ENCODE assay signal across 16 cellular contexts in the genomic region with DNA sequence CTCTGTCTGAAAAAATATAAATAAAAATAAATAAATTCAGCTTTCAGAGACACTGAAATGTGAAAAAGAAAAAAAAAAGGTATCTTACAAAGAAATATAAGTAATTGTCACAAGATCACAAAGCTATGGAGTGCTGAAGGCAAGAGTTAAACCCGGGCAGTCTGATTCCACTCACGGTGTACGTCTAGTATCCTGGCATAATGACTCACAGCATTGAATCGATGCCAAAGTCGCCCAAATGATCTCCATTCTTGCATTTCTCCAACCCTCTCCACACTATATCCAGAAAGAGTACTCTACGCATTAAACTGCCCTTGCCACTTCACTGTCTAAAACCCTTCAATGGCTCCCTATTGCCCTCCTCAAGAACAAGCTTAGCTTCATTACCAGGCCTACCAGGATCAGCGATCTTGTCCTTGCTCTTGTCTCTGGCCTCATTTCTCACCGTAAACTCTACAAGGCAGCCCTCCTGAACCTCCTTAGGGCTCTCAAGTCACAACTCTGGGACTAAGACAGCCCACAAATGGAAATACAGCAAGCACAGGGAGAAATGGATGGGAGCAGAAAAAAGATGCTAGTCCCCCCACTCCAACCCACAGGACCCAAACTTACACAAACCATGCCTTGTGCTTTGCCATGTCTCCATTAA. TPM values are rescaled to one million over a fixed set of nuclear protein-coding genes. Genes with fewer than 3 reads are reported as not detected.
DNase-seq lines count a peak whose midpoint lies in the region; ATAC-seq, FAIRE-seq and TF ChIP-seq lines count a peak whose summit lies in the region.
"Had no signal": no experiment of that assay in that cellular context is flagged by ENCODE, and none has a peak within 500 bp of the region (broad histone marks: within the 10 kb centered on the region; RNA-seq: fewer than 3 reads in every experiment).

No MANE protein-coding gene starts in this region.

- no peak overlapping the region for H3K27ac Mint-ChIP-seq in nephron progenitor cell
- H3K27ac Mint-ChIP-seq: activated CD4-positive, alpha-beta memory T cell treated with anti-CD3 and anti-CD28 coated beads, Interleukin-2, amount 10 ng/mL, durations not matched to agents 7 days and 5 days had no signal

- H3K4me2 ChIP-seq in HepG2 (ENCODE audit: low read depth, low read length): peak overlapping the region; percentile 72

- no peak for TF ChIP-seq RAD21 in HepG2 (CRISPR knock-in tag; IDR thresholded peaks at IDR 0.05)

- H3K79me2 ChIP-seq in HepG2 (ENCODE audit: insufficient read depth, low read length): peaks cover 15% of the 10 kb centered on the region

- ATAC-seq in HepG2: no peak

- H3K27me3 Mint-ChIP-seq in nephron progenitor cell (ENCODE audit: low read depth, poor library complexity): no peaks in the 10 kb centered on the region
- H3K27me3 Mint-ChIP-seq: activated CD4-positive, alpha-beta memory T cell treated with anti-CD3 and anti-CD28 coated beads, Interleukin-2, amount 10 ng/mL, durations not matched to agents 7 days and 5 days had no signal

- H3K9me3 Mint-ChIP-seq in nephron progenitor cell: no peaks in the 10 kb centered on the region

- no peaks in the 10 kb centered on the region for H4K20me1 ChIP-seq in HepG2 (ENCODE audit: insufficient read depth, low read length)

- H3K9ac ChIP-seq in HepG2 (ENCODE audit: insufficient read depth, low read depth, low read length): peak overlapping the region; percentile 50

- DNase-seq in AG04450 (ENCODE audit: low read depth, low spot score): no peak
- DNase-seq in HS-27A (ENCODE audit: low read depth): peak; percentile 84
- peak; percentile 52 for DNase-seq in astrocyte of the spinal cord (ENCODE audit: low read depth, low spot score)
- DNase-seq in HepG2 (ENCODE audit: low spot score): no peak
- DNase-seq in dedifferentiated amniotic fluid mesenchymal stem cell (ENCODE audit: extremely low spot score): no peak
- no peak for DNase-seq in pons (ENCODE audit: low spot score)
- no peak for DNase-seq in erythroblast (lab: John Stamatoyannopoulos, UW)
- no peak for DNase-seq in nephron progenitor cell
- DNase-seq: activated CD4-positive, alpha-beta memory T cell treated with anti-CD3 and anti-CD28 coated beads, Interleukin-2, amount 10 ng/mL, durations not matched to agents 7 days and 5 days; activated effector memory CD4-positive, alpha-beta T cell treated with Interleukin-2 at 50 U/mL for 16 hours; midbrain; NCI-H1930; NCI-H748 treated with DMSO at 0.1 percent for 48 hours; posterior cingulate gyrus had no signal

- H3K4me3 Mint-ChIP-seq in nephron progenitor cell: no peak overlapping the region
- H3K4me3 Mint-ChIP-seq: activated CD4-positive, alpha-beta memory T cell treated with anti-CD3 and anti-CD28 coated beads, Interleukin-2, amount 10 ng/mL, durations not matched to agents 7 days and 5 days had no signal

- TF ChIP-seq CTCF in AG04450 (IDR thresholded peaks at IDR 0.05; ENCODE audit: low read depth, low read length) (no peak), astrocyte of the spinal cord (IDR thresholded peaks at IDR 0.05; ENCODE audit: low read depth, low read length) (no peak), HepG2 (CRISPR knock-in tag; IDR thresholded peaks at IDR 0.05) (no peak), nephron progenitor cell (IDR thresholded peaks at IDR 0.05) (no peak)

- no TSS peak for BruUV-seq in HepG2 (replicated peaks; lab: Mats Ljungman, UMichigan)

- peaks cover 24% of the 10 kb centered on the region for H3K36me3 Mint-ChIP-seq in nephron progenitor cell (ENCODE audit: low read depth)

- in situ Hi-C loops in astrocyte of the spinal cord (cut with HindIII; ENCODE audit: low sequenced_read_pairs): no loop called here
- in situ Hi-C loops in HepG2 (cut with HindIII; ENCODE audit: extremely low pct_ligation_motif_present, low pct_unique_long_range_greater_than_20kb): no loop called here

- H3K4me1 Mint-ChIP-seq in nephron progenitor cell: peaks cover 30% of the 10 kb centered on the region

- H3K4me1 ChIP-seq in HepG2 (ENCODE audit: insufficient read depth, low read length): peaks cover 73% of the 10 kb centered on the region

- no peak for TF ChIP-seq EP300 in HepG2 (IDR thresholded peaks at IDR 0.05; ENCODE audit: low read depth in 2 of 2, low read length in 2 of 2)
- TF ChIP-seq EP300 in HepG2 (CRISPR knock-in tag; IDR thresholded peaks at IDR 0.05; ENCODE audit: borderline replicate concordance): no peak

- WGBS in HepG2 (ENCODE audit: low lambda C conversion rate): 98% methylated on average over 8 of the region's 8 CpGs

- peak overlapping the region; percentile 93 for H3K27ac ChIP-seq in AG04450 (ENCODE audit: low read depth, low read length)
- peak overlapping the region; percentile 86 for H3K27ac ChIP-seq in HepG2 (ENCODE audit: extremely low read length, insufficient read depth, low read length)

- POLR2A ChIA-PET in AG04450 (lab: Yijun Ruan, JAX): interaction anchor here (0.6 to 2.7 kb wide), 3 partner anchors 11 to 1292 kb away, joined by 3 to 15 read pairs (median 4); no protein-coding TSS in a partner anchor
- POLR2A ChIA-PET in HepG2 (lab: Yijun Ruan, JAX): interaction anchor here (1.3 to 2.0 kb wide), 2 partner anchors 9 kb away, joined by 3 to 10 read pairs; a partner anchor contains a TSS

- H3K4me3 ChIP-seq in AG04450 (ENCODE audit: low read depth, low read length) (no peak overlapping the region), astrocyte of the spinal cord (ENCODE audit: low read depth, low read length) (no peak overlapping the region), HepG2 (replicated peaks in 1 of 3; ENCODE audit: insufficient read depth in 1 of 3, low read depth in 2 of 3, low read length in 3 of 3) (peak overlapping the region in 1 of 3 experiments; percentile 18; a peak in 1 of 6 replicates)
- H3K4me3 ChIP-seq: upper lobe of left lung had no signal

- H2AFZ ChIP-seq in HepG2 (ENCODE audit: low read length): no peak overlapping the region

- no peaks in the 10 kb centered on the region; a peak in 1 of 5 replicates for H3K36me3 ChIP-seq in HepG2 (replicated peaks in 1 of 2; ENCODE audit: control insufficient read depth in 1 of 2, insufficient read depth in 2 of 2, low read length in 2 of 2)
- H3K36me3 ChIP-seq: upper lobe of left lung had no signal

- no peaks in the 10 kb centered on the region for H3K27me3 ChIP-seq in AG04450 (ENCODE audit: control insufficient read depth, insufficient read depth, low read length)
- no peaks in the 10 kb centered on the region for H3K27me3 ChIP-seq in HepG2 (ENCODE audit: control insufficient read depth in 1 of 2, insufficient read depth in 2 of 2, low read length in 2 of 2)
- H3K27me3 ChIP-seq: upper lobe of left lung had no signal

- H3K9me3 ChIP-seq in AG04450 (ENCODE audit: control insufficient read depth, insufficient read depth, low read length): no peaks in the 10 kb centered on the region
- no peaks in the 10 kb centered on the region for H3K9me3 ChIP-seq in HepG2 (ENCODE audit: low read length)
- H3K9me3 ChIP-seq: upper lobe of left lung had no signal

- CTCF ChIA-PET in AG04450 (lab: Charles Lee) (interaction anchor here (1.0 to 1.5 kb wide), 3 partner anchors 15 to 533 kb away, joined by 3 to 4 read pairs (median 3); no protein-coding TSS in a partner anchor), HepG2 (lab: Yijun Ruan, JAX; ENCODE audit: low intra/inter-chr PET ratio, low total read pairs) (no interaction called here)

- no peak for FAIRE-seq in HepG2 (lab: Jason Lieb, UNC)
- FAIRE-seq: GM12892 had no signal

- intact Hi-C loops in HepG2 (cut with micrococcal nuclease; ENCODE audit: unreplicated experiment): loop anchor here (2.0 to 5.0 kb wide), 2 partner anchors 14 to 349 kb away; no protein-coding TSS in a partner anchor

- TF ChIP-seq POLR2A in HepG2 (IDR thresholded peaks at IDR 0.05; ENCODE audit: insufficient read depth in 1 of 2, low read depth in 2 of 2, low read length in 2 of 2): no peak
- TF ChIP-seq POLR2A in erythroblast (IDR thresholded peaks at IDR 0.05; ENCODE audit: low read length): no peak

RNA-seq across cellular contexts. Expression of a gene that starts 7.7 kb away (rescaled TPM):
- 37.2 and 54.2 TPM in 2 replicates for polyA plus RNA-seq in AG04450 (2011; rRNA removed)
- polyA minus RNA-seq in AG04450 (2011; rRNA and poly(A)+ RNA removed): 20.0 and 30.3 TPM in 2 replicates
- 64.9 and 79.4 TPM in 2 replicates for total RNA-seq in HepG2 (2016; rRNA removed; fragmentation: Illumina TruSeq; extraction: Trizol)
- total RNA-seq in HepG2 (2016; cell fraction: cytosol; rRNA removed; fragmentation: Illumina TruSeq; extraction: Trizol; ENCODE audit: low read depth): 33.0 and 34.5 TPM in 2 replicates
- 65.0 and 77.2 TPM in 2 replicates for total RNA-seq in HepG2 (2016; cell fraction: insoluble cytoplasmic fraction; rRNA removed; fragmentation: Illumina TruSeq; extraction: Trizol)
- total RNA-seq in HepG2 (2016; cell fraction: membrane; rRNA removed; fragmentation: Illumina TruSeq; extraction: Trizol): 28.2 and 33.3 TPM in 2 replicates
- 40.6 and 43.6 TPM in 2 replicates for total RNA-seq in HepG2 (2016; cell fraction: nucleus; rRNA removed; fragmentation: Illumina TruSeq; extraction: Trizol)
- polyA plus RNA-seq in HepG2 (2011; rRNA removed): 13.5 and 21.4 TPM in 2 replicates
- 12.9 and 15.9 TPM in 2 replicates for polyA plus RNA-seq in HepG2 (2011; cell fraction: cytosol; rRNA removed)
- 3.4 and 4.4 TPM in 2 replicates for polyA plus RNA-seq in HepG2 (2011; cell fraction: nucleus; rRNA removed)
- 27.9 and 45.3 TPM in 2 replicates for polyA plus RNA-seq in HepG2 (2012)
- 10.9 and 11.1 TPM in 2 replicates for polyA plus RNA-seq in HepG2 (2016; cell fraction: cytosol; fragmentation: Illumina TruSeq; extraction: Trizol; ENCODE audit: low read depth)
- 70.4 and 76.1 TPM in 2 replicates for polyA plus RNA-seq in HepG2 (2016; cell fraction: insoluble cytoplasmic fraction; fragmentation: Illumina TruSeq; extraction: Trizol; ENCODE audit: low read depth)
- polyA plus RNA-seq in HepG2 (2016; cell fraction: membrane; fragmentation: Illumina TruSeq; extraction: Trizol; ENCODE audit: low read depth): 20.7 and 22.2 TPM in 2 replicates
- 25.5 and 26.9 TPM in 2 replicates for polyA plus RNA-seq in HepG2 (2016; cell fraction: nucleus; fragmentation: Illumina TruSeq; extraction: Trizol; ENCODE audit: insufficient read depth, low read depth)
- polyA minus RNA-seq in HepG2 (2011; rRNA and poly(A)+ RNA removed; ENCODE audit: low replicate concordance): 5.1 and 7.9 TPM in 2 replicates
- 20.6 and 21.5 TPM in 2 replicates for polyA minus RNA-seq in HepG2 (2011; cell fraction: cytosol; rRNA and poly(A)+ RNA removed)
- 30.3 and 32.4 TPM in 2 replicates for polyA minus RNA-seq in HepG2 (2011; cell fraction: nucleus; rRNA and poly(A)+ RNA removed)

Comparison
In these comparisons a context has a peak if more than half of its experiments do, and no peak if none do; other contexts are left out.
1. DNase-seq: peak in HS-27A (single experiment) and astrocyte of the spinal cord (single experiment); none in AG04450 (single experiment), HepG2 (single experiment), dedifferentiated amniotic fluid mesenchymal stem cell (single experiment), pons (single experiment), erythroblast (0 of 2) and nephron progenitor cell (single experiment).